In genomic region chr6:87628424-87628823, GRCh38 we compare ENCODE assay signal across 25 cellular contexts. TPM values are rescaled to one million over a fixed set of nuclear protein-coding genes. Genes with fewer than 3 reads are reported as not detected.
DNase-seq lines count a peak whose midpoint lies in the region; ATAC-seq, FAIRE-seq and TF ChIP-seq lines count a peak whose summit lies in the region.
"Had no signal": no experiment of that assay in that cellular context is flagged by ENCODE, and none has a peak within 500 bp of the region (broad histone marks: within the 10 kb centered on the region; RNA-seq: fewer than 3 reads in every experiment).

No MANE protein-coding gene starts in this region.

- H3K36me3 Mint-ChIP-seq in progenitor cell of endocrine pancreas (ENCODE audit: insufficient read depth): peaks cover 12% of the 10 kb centered on the region
- peaks cover 70% of the 10 kb centered on the region for H3K36me3 Mint-ChIP-seq in CD4-positive, alpha-beta T cell (ENCODE audit: low read depth)

- peak overlapping the region; percentile 6; the same call in 1 of the 2 replicates for H3K27ac ChIP-seq in GM12878 (ENCODE audit: control insufficient read depth, insufficient read depth)
- H3K27ac ChIP-seq in HepG2 (ENCODE audit: extremely low read length, insufficient read depth, low read length): no peak overlapping the region
- H3K27ac ChIP-seq in CD4-positive, alpha-beta T cell (ENCODE audit: low read depth, low read length): no peak overlapping the region
- H3K27ac ChIP-seq: gastrocnemius medialis, uterus, VCaP had no signal

- RAD21 ChIA-PET in GM12878 (lab: Charles Lee; ENCODE audit: unreplicated experiment): interaction anchor here (0.7 to 1.2 kb wide), 4 partner anchors 10 to 168 kb away, joined by 3 to 6 read pairs (median 4); no protein-coding TSS in a partner anchor

- TF ChIP-seq EP300 in GM12878 (IDR thresholded peaks at IDR 0.05; ENCODE audit: borderline replicate concordance in 1 of 2, control insufficient read depth in 1 of 2, low read depth in 2 of 2, low read length in 2 of 2) (no peak), HepG2 (IDR thresholded peaks at IDR 0.05; ENCODE audit: low read depth in 2 of 2, low read length in 2 of 2) (no peak), HepG2 (CRISPR knock-in tag; IDR thresholded peaks at IDR 0.05; ENCODE audit: borderline replicate concordance) (no peak)

- H2AFZ ChIP-seq in GM12878 (ENCODE audit: control insufficient read depth, low read depth, low read length) (peak overlapping the region; percentile 29; the same call in 1 of the 2 replicates), HepG2 (ENCODE audit: low read length) (no peak overlapping the region)

- H3K27me3 ChIP-seq in GM12878 (replicated peaks in 1 of 2; ENCODE audit: control insufficient read depth in 2 of 2, insufficient read depth in 2 of 2, low read length in 1 of 2) (no peaks in the 10 kb centered on the region), HepG2 (ENCODE audit: control insufficient read depth in 1 of 2, insufficient read depth in 2 of 2, low read length in 2 of 2) (no peaks in the 10 kb centered on the region)
- no peaks in the 10 kb centered on the region for H3K27me3 ChIP-seq in CD4-positive, alpha-beta T cell (ENCODE audit: control insufficient read depth, insufficient read depth, low read length)
- H3K27me3 ChIP-seq: gastrocnemius medialis, testis, uterus had no signal

- intact Hi-C loops in GM12878 (cut with micrococcal nuclease; ENCODE audit: unreplicated experiment): no loop called here
- intact Hi-C loops in HepG2 (cut with micrococcal nuclease; ENCODE audit: unreplicated experiment): no loop called here
- intact Hi-C loops in CD4-positive, alpha-beta T cell (cut with DNase I, micrococcal nuclease): no loop called here

- peaks cover 7% of the 10 kb centered on the region for H3K4me1 Mint-ChIP-seq in progenitor cell of endocrine pancreas (ENCODE audit: low read depth)
- no peaks in the 10 kb centered on the region for H3K4me1 Mint-ChIP-seq in CD4-positive, alpha-beta T cell (ENCODE audit: low read depth)
- H3K4me1 Mint-ChIP-seq: memory B cell had no signal

- DNase-seq in GM19239 (ENCODE audit: insufficient read length, low spot score) (no peak), GM12878 (ENCODE audit: low read depth, low spot score) (peak; percentile 7), progenitor cell of endocrine pancreas (ENCODE audit: low spot score, unreplicated experiment) (no peak), HepG2 (ENCODE audit: low spot score) (no peak), germinal center (ENCODE audit: low spot score) (no peak)
- no peak for DNase-seq in CD4-positive, alpha-beta T cell
- DNase-seq: activated CD4-positive, alpha-beta T cell treated with anti-CD3 and anti-CD28 coated beads for 48 hours; activated effector memory CD4-positive, alpha-beta T cell treated with anti-CD3 and anti-CD28 coated beads, Interleukin-2, amount 50 U/mL, for 16 hours; activated naive CD8-positive, alpha-beta T cell treated with anti-CD3 and anti-CD28 coated beads for 36 hours; activated T-cell treated with anti-CD3 and anti-CD28 coated beads, Interleukin-2, amount 50 U/mL, for 1 hour; CD4-positive, CD25-positive, alpha-beta regulatory T cell; gastrocnemius medialis; hippocampal formation; NCI-H1092; NCI-H187; NCI-H69; stimulated activated naive CD8-positive, alpha-beta T cell treated with anti-CD3 and anti-CD28 coated beads, Interleukin-15, Interleukin-2, amounts not matched to agents 100 U/mL and 50 U/mL, for 24 hours; T-helper 2 cell; testis; uterus had no signal

- no peak overlapping the region for H3K9ac ChIP-seq in GM12878 (ENCODE audit: control insufficient read depth, insufficient read depth, low read length)
- H3K9ac ChIP-seq in HepG2 (ENCODE audit: insufficient read depth, low read depth, low read length): no peak overlapping the region

- H3K4me3 Mint-ChIP-seq in progenitor cell of endocrine pancreas (ENCODE audit: low read depth): no peak overlapping the region
- no peak overlapping the region for H3K4me3 Mint-ChIP-seq in CD4-positive, alpha-beta T cell
- H3K4me3 Mint-ChIP-seq: activated naive CD8-positive, alpha-beta T cell treated with anti-CD3 and anti-CD28 coated beads for 36 hours; memory B cell had no signal

- 0 out of 2 replicates have a peak, but pooled peaks have one; percentile 2 for TF ChIP-seq RAD21 in GM12878 (IDR thresholded peaks at IDR 0.05; ENCODE audit: insufficient read depth, low read depth, low read length)
- TF ChIP-seq RAD21 in HepG2 (CRISPR knock-in tag; IDR thresholded peaks at IDR 0.05): no peak

- CTCF ChIA-PET in GM12878 (lab: Yijun Ruan, JAX): interaction anchor here (0.6 to 1.5 kb wide), 6 partner anchors 9 to 1291 kb away, joined by 3 to 5 read pairs (median 4); no protein-coding TSS in a partner anchor
- CTCF ChIA-PET in HepG2 (lab: Yijun Ruan, JAX; ENCODE audit: low intra/inter-chr PET ratio, low total read pairs): no interaction called here
- CTCF ChIA-PET in CD4-positive, alpha-beta T cell (lab: Charles Lee): no interaction called here

- SMC1A ChIA-PET in GM12878 (lab: Charles Lee; ENCODE audit: uncharacterized antibody, unreplicated experiment): interaction anchor here (0.7 to 1.6 kb wide), 15 partner anchors 8 to 1240 kb away, joined by 3 to 6 read pairs (median 4); partner anchors contain the start of genes ORC3 and RARS2

- POLR2A ChIA-PET in GM12878 (lab: Charles Lee): interaction anchor here (0.6 kb wide), 2 partner anchors 26 to 248 kb away, joined by 3 to 4 read pairs; no protein-coding TSS in a partner anchor
- POLR2A ChIA-PET in HepG2 (lab: Yijun Ruan, JAX): no interaction called here
- POLR2A ChIA-PET in CD4-positive, alpha-beta T cell (lab: Charles Lee): no interaction called here

- H3K9me3 Mint-ChIP-seq in progenitor cell of endocrine pancreas (ENCODE audit: low read depth): no peaks in the 10 kb centered on the region
- H3K9me3 Mint-ChIP-seq in CD4-positive, alpha-beta T cell: no peaks in the 10 kb centered on the region
- H3K9me3 Mint-ChIP-seq: activated naive CD8-positive, alpha-beta T cell treated with anti-CD3 and anti-CD28 coated beads for 36 hours; memory B cell had no signal

- TF ChIP-seq CTCF in GM12878 (IDR thresholded peaks at IDR 0.05 in 2 of 3, conservative IDR thresholded peaks at IDR 0.05 in 1 of 3; ENCODE audit: control insufficient read depth in 2 of 3, extremely low read depth in 1 of 3, insufficient read depth in 1 of 3, low read depth in 3 of 3, low read length in 3 of 3): no peak
- TF ChIP-seq CTCF in progenitor cell of endocrine pancreas (IDR thresholded peaks at IDR 0.05; ENCODE audit: unreplicated experiment): no peak
- TF ChIP-seq CTCF in HepG2 (CRISPR knock-in tag; IDR thresholded peaks at IDR 0.05): no peak
- no peak for TF ChIP-seq CTCF in CD4-positive, alpha-beta T cell (IDR thresholded peaks at IDR 0.05)

- no peaks in the 10 kb centered on the region for H4K20me1 ChIP-seq in GM12878 (ENCODE audit: control insufficient read depth, insufficient read depth)
- H4K20me1 ChIP-seq in HepG2 (ENCODE audit: insufficient read depth, low read length): no peaks in the 10 kb centered on the region

- H3K79me2 ChIP-seq in GM12878 (ENCODE audit: control insufficient read depth, insufficient read depth, low read length): no peaks in the 10 kb centered on the region
- H3K79me2 ChIP-seq in HepG2 (ENCODE audit: insufficient read depth, low read length): no peaks in the 10 kb centered on the region

- H3K4me2 ChIP-seq in GM12878 (ENCODE audit: control insufficient read depth, insufficient read depth) (no peak overlapping the region), HepG2 (ENCODE audit: low read depth, low read length) (no peak overlapping the region)

- peak overlapping the region; percentile 21 for H3K27ac Mint-ChIP-seq in progenitor cell of endocrine pancreas
- no peak overlapping the region for H3K27ac Mint-ChIP-seq in CD4-positive, alpha-beta T cell
- H3K27ac Mint-ChIP-seq: activated naive CD8-positive, alpha-beta T cell treated with anti-CD3 and anti-CD28 coated beads for 36 hours; CD4-positive, CD25-positive, alpha-beta regulatory T cell; memory B cell had no signal

- ATAC-seq in HG03064 (IDR thresholded peaks at IDR 0.05; ENCODE audit: low read depth, unreplicated experiment): peak; percentile 63
- ATAC-seq in GM12878: peak; percentile 65
- no peak for ATAC-seq in HepG2
- ATAC-seq in CD4-positive, alpha-beta T cell (ENCODE audit: poor library complexity): no peak
- ATAC-seq: HCT116; SK-N-SH treated with all-trans-retinoic acid at 6 μM for 48 hours; stimulated activated naive CD8-positive, alpha-beta T cell treated with anti-CD3 and anti-CD28 coated beads, Interleukin-15, Interleukin-2, amounts not matched to agents 100 U/mL and 50 U/mL, for 24 hours had no signal

- H3K27me3 Mint-ChIP-seq in progenitor cell of endocrine pancreas: no peaks in the 10 kb centered on the region
- H3K27me3 Mint-ChIP-seq in CD4-positive, alpha-beta T cell: no peaks in the 10 kb centered on the region
- H3K27me3 Mint-ChIP-seq: activated naive CD8-positive, alpha-beta T cell treated with anti-CD3 and anti-CD28 coated beads for 36 hours; CD4-positive, CD25-positive, alpha-beta regulatory T cell; memory B cell had no signal

- no peak overlapping the region for H3K4me3 ChIP-seq in GM12878
- no peak overlapping the region for H3K4me3 ChIP-seq in HepG2 (replicated peaks in 1 of 3; ENCODE audit: insufficient read depth in 1 of 3, low read depth in 2 of 3, low read length in 3 of 3)
- H3K4me3 ChIP-seq: gastrocnemius medialis, testis, uterus had no signal

- WGBS in GM12878 (ENCODE audit: insufficient coverage, insufficient replicate concordance, low lambda C conversion rate, missing lambda C conversion rate): 50% methylated on average over 2 of the region's 2 CpGs
- 85% methylated on average over 2 of the region's 2 CpGs for WGBS in HepG2 (ENCODE audit: low lambda C conversion rate)

- TF ChIP-seq POLR2A in GM12878 (IDR thresholded peaks at IDR 0.05; ENCODE audit: low read depth, low read length) (no peak), HepG2 (IDR thresholded peaks at IDR 0.05; ENCODE audit: insufficient read depth in 1 of 2, low read depth in 2 of 2, low read length in 2 of 2) (no peak)

- H3K4me1 ChIP-seq in GM12878 (ENCODE audit: control insufficient read depth, insufficient read depth, low read length) (peaks cover 5% of the 10 kb centered on the region), HepG2 (ENCODE audit: insufficient read depth, low read length) (peaks cover 4% of the 10 kb centered on the region; the same call in 1 of the 2 replicates)
- H3K4me1 ChIP-seq: uterus had no signal

- peak; percentile 8 for FAIRE-seq in GM19239 (lab: Jason Lieb, UNC)
- peak; percentile 94 for FAIRE-seq in GM12878 (lab: Jason Lieb, UNC)
- FAIRE-seq in HepG2 (lab: Jason Lieb, UNC): no peak

- BruUV-seq in GM12878 (replicated peaks; lab: Mats Ljungman, UMichigan) (no TSS peak), HepG2 (replicated peaks; lab: Mats Ljungman, UMichigan) (no TSS peak)

- H3K36me3 ChIP-seq in GM12878 (ENCODE audit: control insufficient read depth in 2 of 2, insufficient read depth in 2 of 2, low read length in 1 of 2) (0 out of 4 replicates have a peak, but pooled peaks cover 0 to 3% of the 10 kb centered on the region in 2 experiments), HepG2 (replicated peaks in 1 of 2; ENCODE audit: control insufficient read depth in 1 of 2, insufficient read depth in 2 of 2, low read length in 2 of 2) (peaks cover 1 to 15% of the 10 kb centered on the region in 2 experiments; a peak in 2 of 5 replicates)
- H3K36me3 ChIP-seq: uterus had no signal

- in situ Hi-C loops in GM12878 (cut with MboI) (no loop called here), HepG2 (cut with HindIII; ENCODE audit: extremely low pct_ligation_motif_present, low pct_unique_long_range_greater_than_20kb) (no loop called here)

- H3K9me3 ChIP-seq in GM12878 (replicated peaks; ENCODE audit: control insufficient read depth, insufficient read depth, low read length): no peaks in the 10 kb centered on the region; the same call in 2 of the 3 replicates
- no peaks in the 10 kb centered on the region for H3K9me3 ChIP-seq in HepG2 (ENCODE audit: low read length)
- H3K9me3 ChIP-seq in CD4-positive, alpha-beta T cell (ENCODE audit: control insufficient read depth, low read length): no peaks in the 10 kb centered on the region
- H3K9me3 ChIP-seq: gastrocnemius medialis, testis, uterus had no signal

RNA-seq across cellular contexts. Expression of gene ORC3, which starts 38.5 kb away (rescaled TPM):
- total RNA-seq in GM12878 (2013; cell fraction: nucleolus; rRNA removed): 103 and 117 TPM in 2 replicates
- total RNA-seq in GM12878 (2014; rRNA removed) (28.7 and 35.7 TPM in 2 replicates), GM12878 (2014; rRNA removed; fragmentation: Illumina TruSeq; extraction: Trizol) (43.0 and 43.7 TPM in 2 replicates), GM12878 (2021) (27.2 and 28.4 TPM in 2 replicates), progenitor cell of endocrine pancreas (30.1 and 31.6 TPM in 2 replicates), HepG2 (2016; rRNA removed; fragmentation: Illumina TruSeq; extraction: Trizol) (43.5 and 56.0 TPM in 2 replicates)
- 13.4 TPM for polyA plus RNA-seq in GM12878 (2011; ENCODE audit: low read depth)
- polyA plus RNA-seq in GM12878 (2011; rRNA removed) (58.9 and 89.9 TPM in 2 replicates), GM12878 (2014; fragmentation: Illumina TruSeq; extraction: Trizol) (50.3 and 58.2 TPM in 2 replicates), GM12878 (2014; fragmentation: Nextera tagmentation; extraction: Ambion mirVana) (10 to 100 TPM; 65.4 to 76.3 TPM), GM12878 (2014; rRNA removed) (22.2 and 29.2 TPM in 2 replicates), GM12878 (2016; fragmentation: Nextera tagmentation; extraction: Ambion mirVana) (10 to 100 TPM; 62.3 to 63.3 TPM), HepG2 (2011; rRNA removed) (14.4 and 21.8 TPM in 2 replicates)
- polyA plus RNA-seq in GM12878 (2011; cell fraction: cytosol; rRNA removed): 19.6 and 26.7 TPM in 2 replicates
- 29.6 and 33.9 TPM in 2 replicates for polyA plus RNA-seq in GM12878 (2011; cell fraction: nucleus; rRNA removed)
- 17.2 and 23.4 TPM in 2 replicates for polyA plus RNA-seq in GM12878 (2012)
- 34.0 and 46.7 TPM in 2 replicates for polyA minus RNA-seq in GM12878 (2011; rRNA and poly(A)+ RNA removed)
- polyA minus RNA-seq in GM12878 (2011; cell fraction: cytosol; rRNA and poly(A)+ RNA removed): 10.2 and 11.0 TPM in 2 replicates
- polyA minus RNA-seq in GM12878 (2011; cell fraction: nucleus; rRNA and poly(A)+ RNA removed): 24.2 and 34.3 TPM in 2 replicates
- total RNA-seq in HepG2 (2016; cell fraction: cytosol; rRNA removed; fragmentation: Illumina TruSeq; extraction: Trizol; ENCODE audit: low read depth): 14.4 and 15.3 TPM in 2 replicates
- total RNA-seq in HepG2 (2016; cell fraction: insoluble cytoplasmic fraction; rRNA removed; fragmentation: Illumina TruSeq; extraction: Trizol): 43.0 and 58.6 TPM in 2 replicates
- 26.8 and 30.0 TPM in 2 replicates for total RNA-seq in HepG2 (2016; cell fraction: membrane; rRNA removed; fragmentation: Illumina TruSeq; extraction: Trizol)
- total RNA-seq in HepG2 (2016; cell fraction: nucleus; rRNA removed; fragmentation: Illumina TruSeq; extraction: Trizol): 46.7 and 53.3 TPM in 2 replicates
- polyA plus RNA-seq in HepG2 (2011; cell fraction: cytosol; rRNA removed): 8.2 and 10.9 TPM in 2 replicates
- polyA plus RNA-seq in HepG2 (2011; cell fraction: nucleus; rRNA removed): 11.9 and 14.1 TPM in 2 replicates
- 8.8 and 16.2 TPM in 2 replicates for polyA plus RNA-seq in HepG2 (2012)
- 10.6 and 10.7 TPM in 2 replicates for polyA plus RNA-seq in HepG2 (2016; cell fraction: cytosol; fragmentation: Illumina TruSeq; extraction: Trizol; ENCODE audit: low read depth)
- polyA plus RNA-seq in HepG2 (2016; cell fraction: insoluble cytoplasmic fraction; fragmentation: Illumina TruSeq; extraction: Trizol; ENCODE audit: low read depth): 54.2 and 57.0 TPM in 2 replicates
- 15.8 and 20.8 TPM in 2 replicates for polyA plus RNA-seq in HepG2 (2016; cell fraction: membrane; fragmentation: Illumina TruSeq; extraction: Trizol; ENCODE audit: low read depth)
- 41.2 and 46.6 TPM in 2 replicates for polyA plus RNA-seq in HepG2 (2016; cell fraction: nucleus; fragmentation: Illumina TruSeq; extraction: Trizol; ENCODE audit: insufficient read depth, low read depth)
- polyA minus RNA-seq in HepG2 (2011; rRNA and poly(A)+ RNA removed; ENCODE audit: low replicate concordance): 9.6 and 17.7 TPM in 2 replicates
- polyA minus RNA-seq in HepG2 (2011; cell fraction: cytosol; rRNA and poly(A)+ RNA removed): 7.4 and 9.8 TPM in 2 replicates
- polyA minus RNA-seq in HepG2 (2011; cell fraction: nucleus; rRNA and poly(A)+ RNA removed): 39.0 TPM in 2 replicates
- 10 to 100 TPM; 12.1 to 12.9 TPM for total RNA-seq in CD4-positive, alpha-beta T cell

RNA-seq across cellular contexts. Expression of gene RARS2, which starts 38.6 kb away (rescaled TPM):
- 40.3 and 48.0 TPM in 2 replicates for total RNA-seq in GM12878 (2013; cell fraction: nucleolus; rRNA removed)
- total RNA-seq in GM12878 (2014; rRNA removed) (25.8 and 32.5 TPM in 2 replicates), GM12878 (2014; rRNA removed; fragmentation: Illumina TruSeq; extraction: Trizol) (36.6 and 37.1 TPM in 2 replicates), GM12878 (2021) (23.8 and 26.9 TPM in 2 replicates), progenitor cell of endocrine pancreas (50.3 and 51.4 TPM in 2 replicates), HepG2 (2016; rRNA removed; fragmentation: Illumina TruSeq; extraction: Trizol) (80.1 and 103 TPM in 2 replicates)
- polyA plus RNA-seq in GM12878 (2011; ENCODE audit: low read depth): 16.2 TPM
- polyA plus RNA-seq in GM12878 (2011; rRNA removed) (18.3 and 25.1 TPM in 2 replicates), GM12878 (2014; fragmentation: Illumina TruSeq; extraction: Trizol) (36.5 and 44.7 TPM in 2 replicates), GM12878 (2014; fragmentation: Nextera tagmentation; extraction: Ambion mirVana) (10 to 100 TPM; 37.9 to 43.0 TPM), GM12878 (2014; rRNA removed) (22.5 and 25.5 TPM in 2 replicates), GM12878 (2016; fragmentation: Nextera tagmentation; extraction: Ambion mirVana) (10 to 100 TPM; 46.0 to 54.2 TPM), HepG2 (2011; rRNA removed) (19.6 and 23.4 TPM in 2 replicates)
- 5.3 and 6.2 TPM in 2 replicates for polyA plus RNA-seq in GM12878 (2011; cell fraction: cytosol; rRNA removed)
- polyA plus RNA-seq in GM12878 (2011; cell fraction: nucleus; rRNA removed): 13.6 and 15.3 TPM in 2 replicates
- 26.5 and 28.6 TPM in 2 replicates for polyA plus RNA-seq in GM12878 (2012)
- polyA minus RNA-seq in GM12878 (2011; rRNA and poly(A)+ RNA removed): 9.3 and 10.9 TPM in 2 replicates
- 2.1 and 4.9 TPM in 2 replicates for polyA minus RNA-seq in GM12878 (2011; cell fraction: cytosol; rRNA and poly(A)+ RNA removed)
- polyA minus RNA-seq in GM12878 (2011; cell fraction: nucleus; rRNA and poly(A)+ RNA removed): 9.6 and 18.8 TPM in 2 replicates
- 37.4 and 43.4 TPM in 2 replicates for total RNA-seq in HepG2 (2016; cell fraction: cytosol; rRNA removed; fragmentation: Illumina TruSeq; extraction: Trizol; ENCODE audit: low read depth)
- total RNA-seq in HepG2 (2016; cell fraction: insoluble cytoplasmic fraction; rRNA removed; fragmentation: Illumina TruSeq; extraction: Trizol): 81.0 and 99.9 TPM in 2 replicates
- 77.6 and 80.4 TPM in 2 replicates for total RNA-seq in HepG2 (2016; cell fraction: membrane; rRNA removed; fragmentation: Illumina TruSeq; extraction: Trizol)
- total RNA-seq in HepG2 (2016; cell fraction: nucleus; rRNA removed; fragmentation: Illumina TruSeq; extraction: Trizol): 80.5 and 89.7 TPM in 2 replicates
- polyA plus RNA-seq in HepG2 (2011; cell fraction: cytosol; rRNA removed): 9.3 and 13.2 TPM in 2 replicates
- 14.0 and 14.7 TPM in 2 replicates for polyA plus RNA-seq in HepG2 (2011; cell fraction: nucleus; rRNA removed)
- 35.1 and 43.4 TPM in 2 replicates for polyA plus RNA-seq in HepG2 (2012)
- 37.5 and 43.9 TPM in 2 replicates for polyA plus RNA-seq in HepG2 (2016; cell fraction: cytosol; fragmentation: Illumina TruSeq; extraction: Trizol; ENCODE audit: low read depth)
- 94.9 and 98.5 TPM in 2 replicates for polyA plus RNA-seq in HepG2 (2016; cell fraction: insoluble cytoplasmic fraction; fragmentation: Illumina TruSeq; extraction: Trizol; ENCODE audit: low read depth)
- 69.8 and 72.8 TPM in 2 replicates for polyA plus RNA-seq in HepG2 (2016; cell fraction: membrane; fragmentation: Illumina TruSeq; extraction: Trizol; ENCODE audit: low read depth)
- polyA plus RNA-seq in HepG2 (2016; cell fraction: nucleus; fragmentation: Illumina TruSeq; extraction: Trizol; ENCODE audit: insufficient read depth, low read depth): 103 and 104 TPM in 2 replicates
- polyA minus RNA-seq in HepG2 (2011; rRNA and poly(A)+ RNA removed; ENCODE audit: low replicate concordance): 8.6 and 10.2 TPM in 2 replicates
- 11.7 and 12.2 TPM in 2 replicates for polyA minus RNA-seq in HepG2 (2011; cell fraction: cytosol; rRNA and poly(A)+ RNA removed)
- 49.2 and 63.3 TPM in 2 replicates for polyA minus RNA-seq in HepG2 (2011; cell fraction: nucleus; rRNA and poly(A)+ RNA removed)
- total RNA-seq in CD4-positive, alpha-beta T cell: 10 to 100 TPM; 21.9 to 22.4 TPM

Comparison
In these comparisons a context has a peak if more than half of its experiments do, and no peak if none do; other contexts are left out.
1. ATAC-seq: peak in HG03064 (single experiment) and GM12878 (single experiment); none in HepG2 (single experiment) and CD4-positive, alpha-beta T cell (single experiment).